In genomic region chr5:56951946-56952691, GRCh38 we compare ENCODE assay signal across 8 cellular contexts. TPM values are rescaled to one million over a fixed set of nuclear protein-coding genes. Genes with fewer than 3 reads are reported as not detected.
DNase-seq lines count a peak whose midpoint lies in the region; ATAC-seq, FAIRE-seq and TF ChIP-seq lines count a peak whose summit lies in the region.

Gene MIER3 (minus strand): TSS chr5:56952123. CDS start chr5:56952102, 21 bp downstream.

- H3K4me1 ChIP-seq in neutrophil (ENCODE audit: control insufficient read depth in 1 of 2, insufficient read depth in 1 of 2, low read depth in 1 of 2, low read length in 1 of 2) = peaks cover 16 to 24% of the 10 kb centered on the region in 2 experiments

- ATAC-seq in GM21526 (IDR thresholded peaks at IDR 0.05; ENCODE audit: low FRiP score, unreplicated experiment) = peak; percentile 88

- no peaks in the 10 kb centered on the region for H3K9me3 ChIP-seq in neutrophil

- TF ChIP-seq CTCF in neutrophil (IDR thresholded peaks at IDR 0.05) = no peak

- peaks cover 63% of the 10 kb centered on the region for H3K27me3 ChIP-seq in neutrophil

- H3K27ac ChIP-seq in neutrophil = no peak within 1 kb of the TSS
- H3K27ac ChIP-seq in substantia nigra (ENCODE audit: low read depth, low read length, poor library complexity, severe bottlenecking) = peak within 1 kb of the TSS; percentile 73

- FAIRE-seq in frontal cortex (lab: Jason Lieb, UNC) = no peak

- H3K4me3 ChIP-seq in neutrophil (ENCODE audit: low read depth in 1 of 2, low read length in 1 of 2) = peak within 1 kb of the TSS; percentile 72 to 77

- H3K36me3 ChIP-seq in neutrophil = no peaks in the 10 kb centered on the region

- peak; percentile 59 for DNase-seq in DMS53 treated with DMSO at 0.1 percent for 48 hours (lab: John Stamatoyannopoulos, UW; ENCODE audit: unreplicated experiment)
- peak; percentile 77 for DNase-seq in HuH-7.5 (ENCODE audit: low spot score)
- DNase-seq in SHP77 treated with DMSO at 0.1 percent for 48 hours (lab: John Stamatoyannopoulos, UW) = peak; percentile 27
- DNase-seq in activated gamma-delta T cell (lab: John Stamatoyannopoulos, UW) = peak; percentile 70
- peak; percentile 85 to 91 for DNase-seq in frontal cortex (ENCODE audit: low spot score in 2 of 2)
- peak in 46 of 49 donors; percentile 15 to 84 (median 62) for DNase-seq in substantia nigra (lab: John Stamatoyannopoulos, UW)

RNA-seq across cellular contexts. Expression of gene MIER3, which starts in this region (rescaled TPM):
- total RNA-seq in frontal cortex = 52.2 TPM

Comparison
In these comparisons a context has a peak if more than half of its experiments do, and no peak if none do; other contexts are left out.
1. DNase-seq: peak in every context shown above with its lines; median percentile 88 in frontal cortex; 77 in HuH-7.5; 70 in activated gamma-delta T cell; 62 in substantia nigra; 59 in DMS53 treated with DMSO at 0.1 percent for 48 hours; 27 in SHP77 treated with DMSO at 0.1 percent for 48 hours.